ENCODE assay signal across 8 cellular contexts in genomic region chr12:115730975-115731541, GRCh38.
"Had no signal": no experiment of that assay in that cellular context is flagged by ENCODE, and none has a peak within 500 bp of the region (broad histone marks: within the 10 kb centered on the region; RNA-seq: fewer than 3 reads in every experiment).

No MANE protein-coding gene starts in this region.

- FAIRE-seq: G401.6, GM12878, GM12891, GM12892, GM18507, GM19239 had no signal

- DNase-seq: GDM1, GF-D8 had no signal

- H3K4me3 ChIP-seq: GM12878 had no signal

- ATAC-seq: GM12878 had no signal
